8 cellular contexts compared by ENCODE assay signal in genomic region chr15:90665288-90666134, GRCh38. TPM values are rescaled to one million over a fixed set of nuclear protein-coding genes. Genes with fewer than 3 reads are reported as not detected.
A peak's percentile ranks its signal among the peaks of the same experiment; 100 is the strongest.
DNase-seq lines count a peak whose midpoint lies in the region; ATAC-seq and TF ChIP-seq lines count a peak whose summit lies in the region.

No MANE protein-coding gene starts in this region.

- peak; percentile 61 for TF ChIP-seq POLR2A in HCT116 (IDR thresholded peaks at IDR 0.05; ENCODE audit: borderline replicate concordance, extremely low read depth, insufficient read depth, insufficient read length)

- no peaks in the 10 kb centered on the region for H3K9me2 ChIP-seq in HCT116 (ENCODE audit: insufficient read depth)
- H3K9me2 ChIP-seq in Loucy (replicated peaks; ENCODE audit: low read depth, low read length): no peaks in the 10 kb centered on the region

- peaks cover 10% of the 10 kb centered on the region for H3K36me3 Mint-ChIP-seq in activated CD4-positive, alpha-beta T cell treated with anti-CD3 and anti-CD28 coated beads, Interleukin-2, amount 10 ng/mL, durations not matched to agents 24 days and 14 days (ENCODE audit: low read depth)

- peaks cover 13% of the 10 kb centered on the region; the same call in 1 of the 2 replicates for H3F3A ChIP-seq in Loucy (ENCODE audit: low read depth)

- TSS peak; percentile 86 for BruUV-seq in HCT116 (replicated peaks; lab: Mats Ljungman, UMichigan)

- H3K27ac ChIP-seq in HCT116 (ENCODE audit: low read depth, low read length) (peak overlapping the region; percentile 89), mucosa of rectum (ENCODE audit: low read depth in 2 of 2, low read length in 2 of 2) (peak overlapping the region; percentile 73 to 78)

- H3K4me3 ChIP-seq in HCT116 (replicated peaks in 1 of 2; ENCODE audit: low read depth in 1 of 2, low read length in 2 of 2) (peak overlapping the region; percentile 64 to 66), Loucy (ENCODE audit: low read length, poor library complexity, severe bottlenecking) (peak overlapping the region; percentile 91), endocrine pancreas (ENCODE audit: control insufficient read depth, insufficient read depth, low read length) (no peak overlapping the region), mucosa of rectum (ENCODE audit: low read length in 2 of 2) (peak overlapping the region; percentile 80 to 83)

- ATAC-seq in HCT116: peak; percentile 92

- no peaks in the 10 kb centered on the region for H3K36me3 ChIP-seq in HCT116 (ENCODE audit: control insufficient read depth in 1 of 2, insufficient read depth in 2 of 2, low read length in 2 of 2)
- H3K36me3 ChIP-seq in Loucy (ENCODE audit: insufficient read depth, low read length): no peaks in the 10 kb centered on the region
- H3K36me3 ChIP-seq in endocrine pancreas (ENCODE audit: control insufficient read depth, insufficient read depth, low read length): no peaks in the 10 kb centered on the region
- no peaks in the 10 kb centered on the region for H3K36me3 ChIP-seq in mucosa of rectum (ENCODE audit: control insufficient read depth in 2 of 2, insufficient read depth in 2 of 2, low read length in 2 of 2)

- peaks cover 4% of the 10 kb centered on the region for H3K9me3 Mint-ChIP-seq in activated CD4-positive, alpha-beta T cell treated with anti-CD3 and anti-CD28 coated beads, Interleukin-2, amount 10 ng/mL, durations not matched to agents 24 days and 14 days

- peak overlapping the region; percentile 92 for H3K27ac Mint-ChIP-seq in activated CD4-positive, alpha-beta T cell treated with anti-CD3 and anti-CD28 coated beads, Interleukin-2, amount 10 ng/mL, durations not matched to agents 24 days and 14 days

- H3K4me1 Mint-ChIP-seq in activated CD4-positive, alpha-beta T cell treated with anti-CD3 and anti-CD28 coated beads, Interleukin-2, amount 10 ng/mL, durations not matched to agents 24 days and 14 days: peaks cover 53% of the 10 kb centered on the region

- H2AFZ ChIP-seq in HCT116 (ENCODE audit: low read depth, low read length, poor library complexity, severe bottlenecking): no peak overlapping the region
- H2AFZ ChIP-seq in Loucy (ENCODE audit: low read length): peak overlapping the region; percentile 58

- H3K27me3 Mint-ChIP-seq in activated CD4-positive, alpha-beta T cell treated with anti-CD3 and anti-CD28 coated beads, Interleukin-2, amount 10 ng/mL, durations not matched to agents 24 days and 14 days: peaks cover 3% of the 10 kb centered on the region

- H3K27me3 ChIP-seq in HCT116 (ENCODE audit: insufficient read depth, low read length): no peaks in the 10 kb centered on the region
- no peaks in the 10 kb centered on the region for H3K27me3 ChIP-seq in Loucy (ENCODE audit: insufficient read depth, low read length, poor library complexity, severe bottlenecking)
- no peaks in the 10 kb centered on the region for H3K27me3 ChIP-seq in endocrine pancreas (ENCODE audit: control insufficient read depth, insufficient read depth, low read length)
- no peaks in the 10 kb centered on the region for H3K27me3 ChIP-seq in mucosa of rectum (ENCODE audit: control insufficient read depth in 2 of 2, insufficient read depth in 2 of 2, low read length in 2 of 2)

- TF ChIP-seq CTCF in HCT116 (IDR thresholded peaks at IDR 0.05 in 2 of 3, conservative IDR thresholded peaks at IDR 0.05 in 1 of 3; ENCODE audit: borderline replicate concordance in 1 of 3, insufficient read depth in 1 of 3, low read depth in 2 of 3, low read length in 2 of 3) (no peak), Loucy (conservative IDR thresholded peaks at IDR 0.05; ENCODE audit: low read length) (no peak)

- no peaks in the 10 kb centered on the region for H4K20me1 ChIP-seq in HCT116 (ENCODE audit: insufficient read depth)
- no peaks in the 10 kb centered on the region for H4K20me1 ChIP-seq in Loucy (ENCODE audit: insufficient read depth, low read length, poor library complexity, severe bottlenecking)

- no peak for TF ChIP-seq RAD21 in HCT116 (IDR thresholded peaks at IDR 0.05; ENCODE audit: low read depth)

- H3K4me2 ChIP-seq in HCT116 (ENCODE audit: low read length) (peak overlapping the region; percentile 91), Loucy (ENCODE audit: low read depth, low read length, poor library complexity, severe bottlenecking) (peak overlapping the region; percentile 88)

- peaks cover 11 to 33% of the 10 kb centered on the region in 2 experiments; a peak in 3 of 4 replicates for H3K4me1 ChIP-seq in HCT116 (ENCODE audit: control insufficient read depth in 1 of 2, insufficient read depth in 2 of 2, low read length in 2 of 2)
- peaks cover 57% of the 10 kb centered on the region for H3K4me1 ChIP-seq in Loucy (ENCODE audit: insufficient read depth, low read length, poor library complexity, severe bottlenecking)
- H3K4me1 ChIP-seq in endocrine pancreas (ENCODE audit: control insufficient read depth, insufficient read depth, low read length): peaks cover 6% of the 10 kb centered on the region
- H3K4me1 ChIP-seq in mucosa of rectum (ENCODE audit: control insufficient read depth in 2 of 2, insufficient read depth in 2 of 2, low read length in 2 of 2): peaks cover 7% of the 10 kb centered on the region in 2 donors

- POLR2A ChIA-PET in HCT116 (lab: Charles Lee): interaction anchor here (1.6 kb wide), 1 partner anchor 10 kb away, joined by 4 read pairs; no protein-coding TSS in a partner anchor

- H3K79me2 ChIP-seq in HCT116 (ENCODE audit: insufficient read depth, low read length) (no peaks in the 10 kb centered on the region), Loucy (ENCODE audit: insufficient read depth, low read length) (peaks cover 44% of the 10 kb centered on the region)

- peak overlapping the region; percentile 87 for H3K4me3 Mint-ChIP-seq in activated CD4-positive, alpha-beta T cell treated with anti-CD3 and anti-CD28 coated beads, Interleukin-2, amount 10 ng/mL, durations not matched to agents 24 days and 14 days

- H3K9ac ChIP-seq in HCT116 (ENCODE audit: low read length) (peak overlapping the region; percentile 72), Loucy (ENCODE audit: low read depth, low read length, poor library complexity, severe bottlenecking) (peak overlapping the region; percentile 95), endocrine pancreas (ENCODE audit: control insufficient read depth, insufficient read depth, low read length) (peak overlapping the region; percentile 89), mucosa of rectum (ENCODE audit: low read depth in 1 of 2, low read length in 2 of 2) (peak overlapping the region; percentile 70 to 88)

- CTCF ChIA-PET in HCT116 (lab: Charles Lee): interaction anchor here (1.4 kb wide), 1 partner anchor 18 kb away, joined by 7 read pairs; no protein-coding TSS in a partner anchor

- RAD21 ChIA-PET in HCT116 (lab: Charles Lee; ENCODE audit: low non-redundant PET in 1 of 2, low total read pairs in 2 of 2, uncharacterized antibody in 2 of 2, unreplicated experiment in 2 of 2): no interaction called here

- peak; percentile 20 for DNase-seq in NCI-H1105 treated with DMSO at 0.1 percent for 48 hours (lab: John Stamatoyannopoulos, UW)
- DNase-seq in NCI-H1105 (lab: John Stamatoyannopoulos, UW): no peak
- peak; percentile 41 for DNase-seq in HCT116 (ENCODE audit: low read depth, low spot score)
- peak; percentile 90 for DNase-seq in activated CD4-positive, alpha-beta T cell treated with anti-CD3 and anti-CD28 coated beads, Interleukin-2, amount 10 ng/mL, durations not matched to agents 24 days and 14 days
- peak; percentile 75 for DNase-seq in ureter (ENCODE audit: low spot score)

- intact Hi-C loops in HCT116 (cut with micrococcal nuclease): no loop called here
- intact Hi-C loops in activated CD4-positive, alpha-beta T cell treated with anti-CD3 and anti-CD28 coated beads, Interleukin-2, amount 10 ng/mL, durations not matched to agents 24 days and 14 days (cut with micrococcal nuclease): loop anchor here (2.0 kb wide), 1 partner anchor 21 kb away; no protein-coding TSS in a partner anchor

- H3K9me3 ChIP-seq in HCT116 (ENCODE audit: control insufficient read depth in 1 of 2, insufficient read depth in 1 of 2, low read depth in 1 of 2, low read length in 2 of 2) (no peaks in the 10 kb centered on the region), Loucy (ENCODE audit: insufficient read depth, low read depth, low read length) (no peaks in the 10 kb centered on the region), endocrine pancreas (ENCODE audit: control insufficient read depth, low read length) (no peaks in the 10 kb centered on the region), mucosa of rectum (ENCODE audit: control insufficient read depth in 2 of 2, low read length in 2 of 2) (no peaks in the 10 kb centered on the region)

TF ChIP-seq in HCT116, 20 proteins besides CTCF, POLR2A, EP300 and RAD21:
- TF ChIP-seq JUND (IDR thresholded peaks at IDR 0.05): no peak
- no peak for TF ChIP-seq EZH2 (IDR thresholded peaks at IDR 0.05)
- TF ChIP-seq EZH2phosphoT487 (IDR thresholded peaks at IDR 0.05; ENCODE audit: borderline replicate concordance): no peak
- no peak for TF ChIP-seq CEBPB (IDR thresholded peaks at IDR 0.05; ENCODE audit: low read depth)
- TF ChIP-seq POLR2AphosphoS5 (IDR thresholded peaks at IDR 0.05; ENCODE audit: low read depth, low read length): peak; percentile 87
- peak; percentile 9 for TF ChIP-seq YY1 (IDR thresholded peaks at IDR 0.05; ENCODE audit: extremely low read depth, insufficient replicate concordance, low read depth, low read length)
- no peak for TF ChIP-seq ZNF274 (IDR thresholded peaks at IDR 0.05; ENCODE audit: low read depth, low read length)
- TF ChIP-seq SIN3A (IDR thresholded peaks at IDR 0.05; ENCODE audit: low read depth): peak; percentile 30; the same call in 1 of the 2 replicates
- TF ChIP-seq ZFX (IDR thresholded peaks at IDR 0.05): peak; percentile 94

RNA-seq across cellular contexts. Expression of gene BLM, which starts 51.6 kb away (rescaled TPM):
- total RNA-seq in HCT116 (2021; ENCODE audit: unreplicated experiment) (24.6 TPM), ureter (3.7 TPM)
- 8.2 and 11.1 TPM in 2 replicates for polyA plus RNA-seq in HCT116 (2012)
- total RNA-seq in activated CD4-positive, alpha-beta T cell treated with anti-CD3 and anti-CD28 coated beads, Interleukin-2, amount 10 ng/mL, durations not matched to agents 24 days and 14 days: 64.1 and 66.4 TPM in 2 replicates
